ENCODE assay signal across 17 cellular contexts in genomic region chr7:73900286-73900685, GRCh38. TPM values are rescaled to one million over a fixed set of nuclear protein-coding genes. Genes with fewer than 3 reads are reported as not detected.
DNase-seq lines count a peak whose midpoint lies in the region; ATAC-seq and TF ChIP-seq lines count a peak whose summit lies in the region.
"Had no signal": no experiment of that assay in that cellular context is flagged by ENCODE, and none has a peak within 500 bp of the region (broad histone marks: within the 10 kb centered on the region; RNA-seq: fewer than 3 reads in every experiment).

No MANE protein-coding gene starts in this region.

- TF ChIP-seq EP300 in upper lobe of left lung (IDR thresholded peaks at IDR 0.05), result no peak

- peak; percentile 77 for DNase-seq in LHCN-M2 (ENCODE audit: low read depth)
- DNase-seq in coronary artery (ENCODE audit: low spot score), result peak; percentile 92
- no peak for DNase-seq in upper lobe of left lung
- DNase-seq: activated CD4-positive, alpha-beta memory T cell treated with anti-CD3 and anti-CD28 coated beads for 36 hours; CD8-positive, alpha-beta T cell; mammary epithelial cell; NCI-H1092 treated with DMSO at 0.1 percent for 48 hours; stimulated activated CD4-positive, alpha-beta T cell treated with anti-CD3 and anti-CD28 coated beads, Interleukin-1b, Interleukin-23, amount 100 ng/mL, for 48 hours; T-helper 9 cell had no signal

- WGBS in upper lobe of left lung, 2 donors, result 65 to 71% methylated on average over 3 to 5 of the region's 5 CpGs

- TF ChIP-seq CTCF in coronary artery (IDR thresholded peaks at IDR 0.05) (no peak), upper lobe of left lung (IDR thresholded peaks at IDR 0.05) (no peak)

- H3K9me3 ChIP-seq in mucosa of rectum (ENCODE audit: control insufficient read depth in 2 of 2, low read length in 2 of 2), result no peaks in the 10 kb centered on the region
- H3K9me3 ChIP-seq in upper lobe of left lung, result no peaks in the 10 kb centered on the region
- H3K9me3 ChIP-seq: pancreas had no signal

- TF ChIP-seq POLR2A in upper lobe of left lung (IDR thresholded peaks at IDR 0.05), result no peak

- no peak overlapping the region for H3K9ac ChIP-seq in mucosa of rectum (ENCODE audit: low read depth in 1 of 2, low read length in 2 of 2)

- H3K36me3 ChIP-seq in mucosa of rectum (ENCODE audit: control insufficient read depth in 2 of 2, insufficient read depth in 2 of 2, low read length in 2 of 2), result no peaks in the 10 kb centered on the region
- no peaks in the 10 kb centered on the region for H3K36me3 ChIP-seq in upper lobe of left lung
- H3K36me3 ChIP-seq: pancreas had no signal

- H3K27ac ChIP-seq in coronary artery (peak overlapping the region; percentile 77 to 96), mucosa of rectum (ENCODE audit: low read depth in 2 of 2, low read length in 2 of 2) (peak overlapping the region; percentile 38 to 42), upper lobe of left lung (peak overlapping the region; percentile 21 to 65 (median 52))
- H3K27ac ChIP-seq: pancreas had no signal

- H3K27me3 ChIP-seq in mucosa of rectum (ENCODE audit: control insufficient read depth in 2 of 2, insufficient read depth in 2 of 2, low read length in 2 of 2), result no peaks in the 10 kb centered on the region
- no peaks in the 10 kb centered on the region for H3K27me3 ChIP-seq in upper lobe of left lung
- H3K27me3 ChIP-seq: pancreas had no signal

- peak overlapping the region; percentile 8 for H3K4me3 ChIP-seq in coronary artery
- H3K4me3 ChIP-seq in mucosa of rectum (ENCODE audit: low read length in 2 of 2), result no peak overlapping the region
- no peak overlapping the region for H3K4me3 ChIP-seq in upper lobe of left lung
- H3K4me3 ChIP-seq: pancreas had no signal

- H3K4me1 ChIP-seq in mucosa of rectum (ENCODE audit: control insufficient read depth in 2 of 2, insufficient read depth in 2 of 2, low read length in 2 of 2), result peaks cover 0 to 2% of the 10 kb centered on the region in 2 donors
- no peaks in the 10 kb centered on the region for H3K4me1 ChIP-seq in upper lobe of left lung
- H3K4me1 ChIP-seq: pancreas had no signal

- ATAC-seq in upper lobe of left lung (ENCODE audit: low FRiP score in 2 of 2) (peak in 1 of 2 donors; percentile 4), GM21528 (IDR thresholded peaks at IDR 0.05; ENCODE audit: low FRiP score, unreplicated experiment) (no peak), GM21825 (IDR thresholded peaks at IDR 0.05; ENCODE audit: unreplicated experiment) (no peak), GM19452 (IDR thresholded peaks at IDR 0.05; ENCODE audit: unreplicated experiment) (no peak)
- ATAC-seq: CD8-positive, alpha-beta T cell; Panc1 had no signal

RNA-seq across cellular contexts. Expression of gene TMEM270, which starts 39.3 kb away (rescaled TPM):
- total RNA-seq in LHCN-M2 (2014; rRNA removed) (not detected in 2 replicates), upper lobe of left lung (not detected)
- polyA plus RNA-seq in LHCN-M2 (2012), result 0.07 TPM
- total RNA-seq: activated CD4-positive, alpha-beta memory T cell treated with anti-CD3 and anti-CD28 coated beads for 36 hours; activated T-helper 2 cell treated with anti-CD3 and anti-CD28 coated beads, Interferon-gamma antibody, Interleukin-2, Interleukin-4, amounts not matched to agents 10 μg/mL and 5 μg/mL and 100 μg/mL, durations not matched to agents 14 hours and 24 hours and 36 hours; CD8-positive, alpha-beta T cell; mammary epithelial cell; NCI-H460 had no signal
- polyA plus RNA-seq: mammary epithelial cell had no signal

RNA-seq across cellular contexts. Expression of gene METTL27, which starts 58.0 kb away (rescaled TPM):
- total RNA-seq in LHCN-M2 (2014; rRNA removed) (3.2 and 5.7 TPM in 2 replicates), upper lobe of left lung (10 to 100 TPM in 2 of 6 donors, 1 to 10 TPM in 4; 3.0 to 23.0 (median 7.2) TPM)
- polyA plus RNA-seq in LHCN-M2 (2012), result 7.8 TPM
- total RNA-seq: CD8-positive, alpha-beta T cell had no signal

Comparison
In these comparisons a context has a peak if more than half of its experiments do, and no peak if none do; other contexts are left out.
1. DNase-seq: peak in LHCN-M2 (single experiment) and coronary artery (single experiment); none in upper lobe of left lung (0 of 2).
2. Peak in every context shown above with its lines, with median percentiles within 50 percentile points of each other: H3K27ac ChIP-seq.